Comparison of ENCODE assay signal across 32 cellular contexts in the genomic region with DNA sequence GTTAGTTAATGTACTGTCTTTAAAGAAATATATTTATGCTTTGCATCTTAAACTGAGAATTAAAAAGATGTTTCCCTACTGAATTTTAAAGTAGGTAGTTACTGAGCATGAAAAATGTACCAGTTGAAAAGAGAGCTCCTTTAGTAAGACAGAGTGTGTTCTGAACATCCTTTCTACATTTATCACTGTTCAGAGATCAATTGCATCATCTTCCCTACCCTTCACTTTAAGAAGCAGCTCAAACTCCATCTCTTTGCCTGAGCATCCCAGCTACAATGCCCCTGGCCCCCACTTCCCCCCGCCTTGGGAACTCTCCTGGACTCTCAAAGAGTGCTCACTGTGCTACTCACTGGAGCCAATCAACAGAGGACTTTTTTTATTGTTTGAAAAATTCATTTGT.
"Had no signal": no experiment of that assay in that cellular context is flagged by ENCODE, and none has a peak within 500 bp of the region (broad histone marks: within the 10 kb centered on the region; RNA-seq: fewer than 3 reads in every experiment).

No MANE protein-coding gene starts in this region.

- H3K36me3 Mint-ChIP-seq: stimulated activated effector memory CD8-positive, alpha-beta T cell treated with anti-CD3 and anti-CD28 coated beads, Interleukin-12 subunit alpha, Interleukin-12 subunit beta, amount 100 ng/mL, for 72 hours had no signal

- H3K4me1 Mint-ChIP-seq: activated naive CD4-positive, alpha-beta T cell treated with anti-CD3 and anti-CD28 coated beads, Interleukin-2, amount 10 ng/mL, durations not matched to agents 7 days and 5 days; nephron; stimulated activated effector memory CD8-positive, alpha-beta T cell treated with anti-CD3 and anti-CD28 coated beads, Interleukin-12 subunit alpha, Interleukin-12 subunit beta, amount 100 ng/mL, for 72 hours had no signal

- H3K9me3 ChIP-seq: ovary, upper lobe of right lung had no signal

- H3K27ac ChIP-seq: brain microvascular endothelial cell, ovary, skin epidermis, upper lobe of right lung had no signal

- H3K27me3 Mint-ChIP-seq: activated CD8-positive, alpha-beta memory T cell treated with anti-CD3 and anti-CD28 coated beads, Interleukin-2, amount 10 ng/mL, durations not matched to agents 7 days and 5 days; activated CD8-positive, alpha-beta T cell treated with anti-CD3 and anti-CD28 coated beads for 36 hours; activated naive CD4-positive, alpha-beta T cell treated with anti-CD3 and anti-CD28 coated beads, Interleukin-2, amount 10 ng/mL, durations not matched to agents 7 days and 5 days; activated naive CD8-positive, alpha-beta T cell treated with anti-CD3 and anti-CD28 coated beads, Interleukin-2, amount 10 ng/mL, durations not matched to agents 7 days and 5 days; effector memory CD8-positive, alpha-beta T cell; progenitor cell of endocrine pancreas; stimulated activated naive CD8-positive, alpha-beta T cell treated with anti-CD3 and anti-CD28 coated beads, Interleukin-15, amount 100 ng/mL, for 72 hours had no signal

- H3K4me3 ChIP-seq: ovary, skin epidermis, upper lobe of right lung had no signal

- H3K27ac Mint-ChIP-seq: activated CD8-positive, alpha-beta memory T cell treated with anti-CD3 and anti-CD28 coated beads, Interleukin-2, amount 10 ng/mL, durations not matched to agents 7 days and 5 days; activated CD8-positive, alpha-beta T cell treated with anti-CD3 and anti-CD28 coated beads for 36 hours; activated naive CD4-positive, alpha-beta T cell treated with anti-CD3 and anti-CD28 coated beads, Interleukin-2, amount 10 ng/mL, durations not matched to agents 7 days and 5 days; activated naive CD8-positive, alpha-beta T cell treated with anti-CD3 and anti-CD28 coated beads, Interleukin-2, amount 10 ng/mL, durations not matched to agents 7 days and 5 days; effector memory CD8-positive, alpha-beta T cell; nephron; progenitor cell of endocrine pancreas; stimulated activated effector memory CD8-positive, alpha-beta T cell treated with anti-CD3 and anti-CD28 coated beads, Interleukin-12 subunit alpha, Interleukin-12 subunit beta, amount 100 ng/mL, for 72 hours; WTC11 had no signal

- DNase-seq: activated CD4-positive, alpha-beta T cell treated with anti-CD3 and anti-CD28 coated beads for 1 hour; activated CD4-positive, alpha-beta T cell treated with anti-CD3 and anti-CD28 coated beads, Interleukin-2, amount 50 U/mL, for 1 hour; activated CD8-positive, alpha-beta memory T cell treated with anti-CD3 and anti-CD28 coated beads, Interleukin-2, amount 10 ng/mL, durations not matched to agents 7 days and 5 days; activated CD8-positive, alpha-beta T cell treated with anti-CD3 and anti-CD28 coated beads for 36 hours; activated gamma-delta T cell; activated naive CD4-positive, alpha-beta T cell treated with anti-CD3 and anti-CD28 coated beads, Interleukin-2, amount 10 ng/mL, durations not matched to agents 7 days and 5 days; activated naive CD8-positive, alpha-beta T cell treated with anti-CD3 and anti-CD28 coated beads, Interleukin-2, amount 10 ng/mL, durations not matched to agents 7 days and 5 days; amniotic stem cell; brain microvascular endothelial cell; cortex of kidney; effector memory CD8-positive, alpha-beta T cell; foreskin fibroblast; head of caudate nucleus; hippocampal formation; left cardiac atrium; mammary epithelial cell; ovary; stimulated activated CD4-positive, alpha-beta T cell treated with anti-CD3 and anti-CD28 coated beads, Interleukin-4, amount 100 ng/mL, for 24 hours; stimulated activated naive CD8-positive, alpha-beta T cell treated with anti-CD3 and anti-CD28 coated beads, Interleukin-15, amount 100 ng/mL, for 72 hours; substantia nigra; T1000; upper lobe of right lung had no signal

- H3K36me3 ChIP-seq: brain microvascular endothelial cell, ovary, upper lobe of right lung had no signal

- H3K27me3 ChIP-seq: brain microvascular endothelial cell, ovary, upper lobe of right lung had no signal

- FAIRE-seq: astrocyte, endothelial cell of umbilical vein, keratinocyte had no signal

- ATAC-seq: activated CD8-positive, alpha-beta memory T cell treated with anti-CD3 and anti-CD28 coated beads, Interleukin-2, amount 10 ng/mL, durations not matched to agents 7 days and 5 days; activated CD8-positive, alpha-beta T cell treated with anti-CD3 and anti-CD28 coated beads for 36 hours; effector memory CD8-positive, alpha-beta T cell; esophagus mucosa; left cardiac atrium; sciatic nerve; stimulated activated effector memory CD8-positive, alpha-beta T cell treated with anti-CD3 and anti-CD28 coated beads, Interleukin-12 subunit alpha, Interleukin-12 subunit beta, amount 100 ng/mL, for 72 hours; stimulated activated naive CD8-positive, alpha-beta T cell treated with anti-CD3 and anti-CD28 coated beads, Interleukin-15, amount 100 ng/mL, for 72 hours; upper lobe of right lung; WTC11 had no signal

- H3K4me1 ChIP-seq: upper lobe of right lung had no signal

- H3K4me3 Mint-ChIP-seq: activated CD8-positive, alpha-beta memory T cell treated with anti-CD3 and anti-CD28 coated beads, Interleukin-2, amount 10 ng/mL, durations not matched to agents 7 days and 5 days; activated CD8-positive, alpha-beta T cell treated with anti-CD3 and anti-CD28 coated beads for 36 hours; activated naive CD4-positive, alpha-beta T cell treated with anti-CD3 and anti-CD28 coated beads, Interleukin-2, amount 10 ng/mL, durations not matched to agents 7 days and 5 days; activated naive CD8-positive, alpha-beta T cell treated with anti-CD3 and anti-CD28 coated beads, Interleukin-2, amount 10 ng/mL, durations not matched to agents 7 days and 5 days; effector memory CD8-positive, alpha-beta T cell; nephron; stimulated activated effector memory CD8-positive, alpha-beta T cell treated with anti-CD3 and anti-CD28 coated beads, Interleukin-12 subunit alpha, Interleukin-12 subunit beta, amount 100 ng/mL, for 72 hours; stimulated activated naive CD8-positive, alpha-beta T cell treated with anti-CD3 and anti-CD28 coated beads, Interleukin-15, amount 100 ng/mL, for 72 hours; WTC11 had no signal
